Comparison of ENCODE assay signal across 9 cellular contexts in the genomic region with DNA sequence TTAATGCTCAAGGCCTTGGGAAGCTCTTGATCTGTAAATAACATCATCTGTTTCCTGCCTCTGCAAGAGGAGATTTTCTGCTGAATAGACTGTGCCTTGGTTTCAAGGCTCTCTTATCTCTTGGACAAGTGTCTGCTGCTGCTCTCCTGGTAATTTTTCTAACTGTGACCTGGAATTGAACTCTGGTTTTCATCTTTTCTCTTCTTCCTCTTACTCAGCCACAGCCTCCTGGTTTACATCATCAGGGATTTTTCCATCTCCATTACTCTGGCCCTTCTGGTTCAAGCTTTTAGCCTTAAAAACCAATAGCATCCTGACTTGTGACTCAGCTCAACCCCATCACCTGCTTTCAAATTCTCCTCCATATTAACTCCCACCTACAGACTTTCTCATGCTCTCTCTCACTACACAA. TPM values are rescaled to one million over a fixed set of nuclear protein-coding genes. Genes with fewer than 3 reads are reported as not detected.
A peak's percentile ranks its signal among the peaks of the same experiment; 100 is the strongest.
DNase-seq lines count a peak whose midpoint lies in the region; ATAC-seq lines count a peak whose summit lies in the region.
"Had no signal": no experiment of that assay in that cellular context is flagged by ENCODE, and none has a peak within 500 bp of the region (broad histone marks: within the 10 kb centered on the region; RNA-seq: fewer than 3 reads in every experiment).

No MANE protein-coding gene starts in this region.

- peaks cover 19% of the 10 kb centered on the region for H3K4me1 Mint-ChIP-seq in activated CD4-positive, alpha-beta memory T cell treated with anti-CD3 and anti-CD28 coated beads for 36 hours (ENCODE audit: low read depth)

- peaks cover 5% of the 10 kb centered on the region for H3K9me3 Mint-ChIP-seq in activated CD4-positive, alpha-beta memory T cell treated with anti-CD3 and anti-CD28 coated beads for 36 hours

- peak overlapping the region; percentile 2 for H3K27ac Mint-ChIP-seq in activated CD4-positive, alpha-beta memory T cell treated with anti-CD3 and anti-CD28 coated beads for 36 hours

- intact Hi-C loops in activated CD4-positive, alpha-beta memory T cell treated with anti-CD3 and anti-CD28 coated beads for 36 hours (cut with micrococcal nuclease) = no loop called here

- H3K27me3 Mint-ChIP-seq in activated CD4-positive, alpha-beta memory T cell treated with anti-CD3 and anti-CD28 coated beads for 36 hours = no peaks in the 10 kb centered on the region

- POLR2A ChIA-PET in activated CD4-positive, alpha-beta memory T cell treated with anti-CD3 and anti-CD28 coated beads for 36 hours (lab: Charles Lee) = interaction anchor here (0.6 to 1.2 kb wide), 2 partner anchors 33 kb away, joined by 3 to 4 read pairs; no protein-coding TSS in a partner anchor

- peak; percentile 63 for ATAC-seq in HG02938 (IDR thresholded peaks at IDR 0.05; ENCODE audit: unreplicated experiment)
- no peak for ATAC-seq in GM19455 (IDR thresholded peaks at IDR 0.05; ENCODE audit: unreplicated experiment)

- no peak overlapping the region for H3K4me3 Mint-ChIP-seq in activated CD4-positive, alpha-beta memory T cell treated with anti-CD3 and anti-CD28 coated beads for 36 hours

- H3K36me3 Mint-ChIP-seq in activated CD4-positive, alpha-beta memory T cell treated with anti-CD3 and anti-CD28 coated beads for 36 hours = peaks cover 2% of the 10 kb centered on the region

- DNase-seq in DMS53 treated with DMSO at 0.1 percent for 48 hours (lab: John Stamatoyannopoulos, UW; ENCODE audit: unreplicated experiment) (peak; percentile 2), DMS53 (lab: John Stamatoyannopoulos, UW) (no peak), non-pigmented ciliary epithelial cell (ENCODE audit: low read depth) (peak; percentile 68), NCI-H146 (lab: John Stamatoyannopoulos, UW) (no peak), GM19240 (ENCODE audit: insufficient read length, low spot score) (no peak)
- DNase-seq in activated CD4-positive, alpha-beta memory T cell treated with anti-CD3 and anti-CD28 coated beads for 36 hours = no peak
- DNase-seq: NCI-H1436 had no signal

- CTCF ChIA-PET in activated CD4-positive, alpha-beta memory T cell treated with anti-CD3 and anti-CD28 coated beads for 36 hours (lab: Charles Lee) = interaction anchor here (0.8 to 1.2 kb wide), 4 partner anchors 10 to 177 kb away, joined by 3 read pairs; no protein-coding TSS in a partner anchor

RNA-seq across cellular contexts. Expression of a gene that starts 49.6 kb away (rescaled TPM):
- total RNA-seq in activated CD4-positive, alpha-beta memory T cell treated with anti-CD3 and anti-CD28 coated beads for 36 hours = 1 to 10 TPM in 1 of 2 experiments, under 1 TPM in 1; 0.62 to 1.3 TPM

RNA-seq across cellular contexts. Expression of a gene that starts 49.6 kb away (rescaled TPM):
- 10 to 100 TPM; 15.1 to 16.2 TPM for total RNA-seq in activated CD4-positive, alpha-beta memory T cell treated with anti-CD3 and anti-CD28 coated beads for 36 hours

Comparison
In these comparisons a context has a peak if more than half of its experiments do, and no peak if none do; other contexts are left out.
1. DNase-seq: peak in DMS53 treated with DMSO at 0.1 percent for 48 hours (single experiment) and non-pigmented ciliary epithelial cell (single experiment); none in DMS53 (single experiment), activated CD4-positive, alpha-beta memory T cell treated with anti-CD3 and anti-CD28 coated beads for 36 hours (single experiment), NCI-H146 (single experiment) and GM19240 (single experiment).